Comparison of ENCODE assay signal across 22 cellular contexts in genomic region chr5:132339502-132339901, GRCh38. TPM values are rescaled to one million over a fixed set of nuclear protein-coding genes. Genes with fewer than 3 reads are reported as not detected.
DNase-seq lines count a peak whose midpoint lies in the region; ATAC-seq, FAIRE-seq and TF ChIP-seq lines count a peak whose summit lies in the region.
"Had no signal": no experiment of that assay in that cellular context is flagged by ENCODE, and none has a peak within 500 bp of the region (broad histone marks: within the 10 kb centered on the region; RNA-seq: fewer than 3 reads in every experiment).

No MANE protein-coding gene starts in this region.

- H3K4me2 ChIP-seq in A549 (peak overlapping the region; percentile 38), hepatocyte (no peak overlapping the region), mesenchymal stem cell (ENCODE audit: low read length, poor library complexity, severe bottlenecking) (no peak overlapping the region)
- H3K4me2 ChIP-seq: GM23338 had no signal

- peaks cover 0 to 2% (median 0%) of the 10 kb centered on the region in 7 donors for H3K9me3 Mint-ChIP-seq in CD14-positive monocyte
- H3K9me3 Mint-ChIP-seq: CD4-positive, alpha-beta memory T cell had no signal

- no peaks in the 10 kb centered on the region for H4K20me1 ChIP-seq in hepatocyte (ENCODE audit: insufficient read depth, poor library complexity, severe bottlenecking)
- H4K20me1 ChIP-seq: BLaER1 treated with 17β-estradiol and CSF1 and Interleukin-3, amounts not matched to agents 10 nM and 100 nM had no signal

- H4K91ac ChIP-seq in mesenchymal stem cell (ENCODE audit: low read length) = no peak overlapping the region

- no peak overlapping the region for H2AFZ ChIP-seq in hepatocyte
- H2AFZ ChIP-seq in mesenchymal stem cell (ENCODE audit: low read depth, low read length) = no peak overlapping the region
- H2AFZ ChIP-seq: GM23338 had no signal

- intact Hi-C loops in CD14-positive monocyte (cut with micrococcal nuclease) = no loop called here

- peak overlapping the region; percentile 94 for H2AK5ac ChIP-seq in mesenchymal stem cell (ENCODE audit: low read length, severe bottlenecking)

- CTCF ChIA-PET in A549 (lab: Yijun Ruan, JAX) = interaction anchor here (0.7 to 2.6 kb wide), 3 partner anchors 12 to 556 kb away, joined by 3 to 9 read pairs (median 3); no protein-coding TSS in a partner anchor

- H3K79me2 ChIP-seq in hepatocyte = no peaks in the 10 kb centered on the region

- no peaks in the 10 kb centered on the region for H3K27me3 ChIP-seq in hepatocyte
- H3K27me3 ChIP-seq in mesenchymal stem cell (ENCODE audit: control insufficient read depth in 1 of 2, insufficient read depth in 1 of 2, low read length in 2 of 2) = no peaks in the 10 kb centered on the region
- H3K27me3 ChIP-seq in small intestine (ENCODE audit: control insufficient read depth in 2 of 2, insufficient read depth in 2 of 2, low read length in 2 of 2) = no peaks in the 10 kb centered on the region
- H3K27me3 ChIP-seq: BE2C; BLaER1 treated with 17β-estradiol and CSF1 and Interleukin-3, amounts not matched to agents 10 nM and 100 nM had no signal

- no peaks in the 10 kb centered on the region for H3K9me3 ChIP-seq in A549
- no peaks in the 10 kb centered on the region for H3K9me3 ChIP-seq in hepatocyte (ENCODE audit: low read depth)
- H3K9me3 ChIP-seq in mesenchymal stem cell (ENCODE audit: control insufficient read depth, low read length) = no peaks in the 10 kb centered on the region
- no peaks in the 10 kb centered on the region for H3K9me3 ChIP-seq in small intestine (ENCODE audit: control insufficient read depth, low read depth)
- H3K9me3 ChIP-seq: BE2C had no signal

- H3K27ac ChIP-seq in A549 = peak overlapping the region; percentile 4 to 10; a peak in 2 of 6 replicates
- H3K27ac ChIP-seq in hepatocyte = peak overlapping the region; percentile 42
- H3K27ac ChIP-seq in mesenchymal stem cell (ENCODE audit: low read length, poor library complexity, severe bottlenecking) = peak overlapping the region; percentile 29
- H3K27ac ChIP-seq in small intestine (ENCODE audit: low read depth in 1 of 2, low read length in 1 of 2) = no peak overlapping the region
- H3K27ac ChIP-seq: BLaER1 treated with 17β-estradiol and CSF1 and Interleukin-3, amounts not matched to agents 10 nM and 100 nM had no signal

- no peak overlapping the region for H4K8ac ChIP-seq in mesenchymal stem cell (ENCODE audit: low read length)

- TF ChIP-seq EP300 in A549 (IDR thresholded peaks at IDR 0.05) = no peak

- ATAC-seq in A549 = peak; percentile 30 to 54; a peak in 3 of 6 replicates
- ATAC-seq: GM23338, HCT116 had no signal

- no peak overlapping the region for H2BK12ac ChIP-seq in mesenchymal stem cell (ENCODE audit: low read length in 2 of 2)

- no peak overlapping the region for H2BK15ac ChIP-seq in mesenchymal stem cell (ENCODE audit: low read depth, poor library complexity, severe bottlenecking)

- peaks cover 71 to 84% of the 10 kb centered on the region in 2 donors for H3K36me3 Mint-ChIP-seq in CD14-positive monocyte
- H3K36me3 Mint-ChIP-seq: CD4-positive, alpha-beta memory T cell had no signal

- TF ChIP-seq CTCF in A549 (IDR thresholded peaks at IDR 0.05) (no peak), hepatocyte (IDR thresholded peaks at IDR 0.05; ENCODE audit: poor library complexity) (no peak), CD14-positive monocyte (IDR thresholded peaks at IDR 0.05) (no peak)

- H3K4me1 Mint-ChIP-seq in CD14-positive monocyte = no peaks in the 10 kb centered on the region

- no peak overlapping the region for H3K4me3 Mint-ChIP-seq in CD14-positive monocyte
- H3K4me3 Mint-ChIP-seq: CD4-positive, alpha-beta memory T cell; GM23338; H9 had no signal

- H2BK5ac ChIP-seq in mesenchymal stem cell (ENCODE audit: low read depth, low read length, poor library complexity, severe bottlenecking) = no peak overlapping the region

- DNase-seq in A549 (ENCODE audit: low read depth in 1 of 2, low spot score in 1 of 2) (no peak), hepatocyte (ENCODE audit: low spot score) (no peak), mesenchymal stem cell (no peak), small intestine (peak; percentile 58), CD14-positive monocyte (ENCODE audit: low spot score) (no peak), amniotic stem cell (lab: John Stamatoyannopoulos, UW) (no peak)
- DNase-seq in activated CD8-positive, alpha-beta memory T cell treated with anti-CD3 and anti-CD28 coated beads, Interleukin-2, amount 50 U/mL, for 48 hours = no peak
- DNase-seq: AML-193; BE2C; Calu3; CD4-positive, alpha-beta memory T cell; COR-L47; DMS79 treated with DMSO at 0.1 percent for 48 hours; GF-D8; H9 had no signal

- H3K27me3 Mint-ChIP-seq in CD14-positive monocyte (ENCODE audit: low read depth in 3 of 3) = peaks cover 0 to 2% (median 0%) of the 10 kb centered on the region in 3 donors
- H3K27me3 Mint-ChIP-seq: CD4-positive, alpha-beta memory T cell had no signal

- no peak overlapping the region for H3K23ac ChIP-seq in mesenchymal stem cell (ENCODE audit: low read length in 2 of 2)

- H3K36me3 ChIP-seq in hepatocyte (replicated peaks; ENCODE audit: insufficient read depth, low read depth) (no peaks in the 10 kb centered on the region), mesenchymal stem cell (ENCODE audit: control insufficient read depth in 1 of 2, insufficient read depth in 2 of 2, low read depth in 1 of 2, low read length in 2 of 2) (peaks cover 2 to 51% of the 10 kb centered on the region in 2 experiments), small intestine (ENCODE audit: control insufficient read depth in 2 of 2, insufficient read depth in 2 of 2, low read length in 2 of 2) (peaks cover 0 to 7% of the 10 kb centered on the region in 2 donors)
- H3K36me3 ChIP-seq: BE2C had no signal

- H3K4ac ChIP-seq in mesenchymal stem cell (ENCODE audit: low read depth in 1 of 2, low read length in 2 of 2) = no peak overlapping the region

- H3K79me1 ChIP-seq in mesenchymal stem cell (replicated peaks; ENCODE audit: low read length, poor library complexity, severe bottlenecking) = peaks cover 2% of the 10 kb centered on the region

- no peak overlapping the region for H3K18ac ChIP-seq in mesenchymal stem cell (ENCODE audit: low read depth in 1 of 2, low read length in 2 of 2)

- no peak overlapping the region for H2BK120ac ChIP-seq in mesenchymal stem cell (ENCODE audit: low read depth, low read length)

- TF ChIP-seq POLR2A in A549 (IDR thresholded peaks at IDR 0.05; ENCODE audit: low read length) = no peak

- no peak for FAIRE-seq in A549 (lab: Jason Lieb, UNC)
- no peak for FAIRE-seq in small intestine (lab: Jason Lieb, UNC)
- FAIRE-seq: A204.1, GM12891, GM18507 had no signal

- peaks cover 40% of the 10 kb centered on the region for H3K4me1 ChIP-seq in A549
- H3K4me1 ChIP-seq in hepatocyte (ENCODE audit: insufficient read depth) = peaks cover 13% of the 10 kb centered on the region
- peaks cover 2% of the 10 kb centered on the region for H3K4me1 ChIP-seq in mesenchymal stem cell (ENCODE audit: control insufficient read depth, insufficient read depth, low read depth, low read length)
- H3K4me1 ChIP-seq in small intestine (ENCODE audit: control insufficient read depth in 2 of 2, insufficient read depth in 1 of 2, low read depth in 1 of 2, low read length in 1 of 2) = peaks cover 0 to 6% of the 10 kb centered on the region in 2 donors
- H3K4me1 ChIP-seq: BE2C had no signal

- H3K9me2 ChIP-seq in hepatocyte (replicated peaks; ENCODE audit: insufficient read depth) = no peaks in the 10 kb centered on the region

- H3K4me3 ChIP-seq in A549 (no peak overlapping the region), hepatocyte (no peak overlapping the region), mesenchymal stem cell (ENCODE audit: insufficient read depth in 1 of 2, low read depth in 1 of 2, low read length in 2 of 2) (no peak overlapping the region), small intestine (ENCODE audit: low read depth in 1 of 2, low read length in 2 of 2) (no peak overlapping the region)
- H3K4me3 ChIP-seq: BLaER1 treated with 17β-estradiol and CSF1 and Interleukin-3, amounts not matched to agents 10 nM and 100 nM; GM23338 had no signal

- H3K14ac ChIP-seq in mesenchymal stem cell (ENCODE audit: low read length in 2 of 2) = no peak overlapping the region

- no peak overlapping the region for H3K9ac ChIP-seq in mesenchymal stem cell (ENCODE audit: low read length)
- H3K9ac ChIP-seq: BLaER1 treated with 17β-estradiol and CSF1 and Interleukin-3, amounts not matched to agents 10 nM and 100 nM had no signal

- no peak for TF ChIP-seq RAD21 in A549 (conservative IDR thresholded peaks at IDR 0.05 in 1 of 2, IDR thresholded peaks at IDR 0.05 in 1 of 2)

- POLR2A ChIA-PET in A549 (lab: Yijun Ruan, JAX) = no interaction called here

- no peak overlapping the region for H3K27ac Mint-ChIP-seq in CD14-positive monocyte
- H3K27ac Mint-ChIP-seq: GM23338, H9 had no signal

TF ChIP-seq in A549, 52 proteins besides CTCF, POLR2A, EP300 and RAD21 (continues in another document):
- TF ChIP-seq RCOR1 (IDR thresholded peaks at IDR 0.05; ENCODE audit: low read depth, low read length) (no peak), FOXS1 (CRISPR knock-in tag; IDR thresholded peaks at IDR 0.05) (no peak), CBX2 (IDR thresholded peaks at IDR 0.05; ENCODE audit: borderline replicate concordance, low read depth) (no peak)

RNA-seq across cellular contexts. Expression of gene SLC22A5, which starts 30.0 kb away (rescaled TPM):
- polyA plus RNA-seq in A549 (2011; rRNA removed) (35.3 and 44.8 TPM in 2 replicates), A549 (2017; fragmentation: RNase III; extraction: RNeasy Plus Mini Kit Qiagen cat#74134 plus additional on column Dnase treatment) (27.4 to 33.2 TPM (median 28.4 TPM) in 3 replicates), hepatocyte (14.7 and 18.6 TPM in 2 replicates), small intestine (10 to 100 TPM in 2 of 3 donors, 1 to 10 TPM in 1; 9.4 to 22.1 (median 21.6) TPM), CD14-positive monocyte (1 to 10 TPM; 2.4 to 3.5 TPM)
- 28.3 and 41.2 TPM in 2 replicates for polyA plus RNA-seq in A549 (2012; cell fraction: cytosol; rRNA removed)
- 102 and 117 TPM in 2 replicates for polyA plus RNA-seq in A549 (2012; cell fraction: nucleus; rRNA removed)
- polyA minus RNA-seq in A549 (2011; rRNA and poly(A)+ RNA removed) = 69.1 and 93.8 TPM in 2 replicates
- total RNA-seq in hepatocyte = 16.3 and 20.8 TPM in 2 replicates
- polyA plus RNA-seq in mesenchymal stem cell (2013, experiment 1 of 2) = 1.7 TPM
- polyA plus RNA-seq in mesenchymal stem cell (2013, experiment 2 of 2) = 1.7 TPM

RNA-seq across cellular contexts. Expression of gene SLC22A4, which starts 45.3 kb away (rescaled TPM):
- polyA plus RNA-seq in A549 (2011; rRNA removed) (4.1 and 4.6 TPM in 2 replicates), A549 (2017; fragmentation: RNase III; extraction: RNeasy Plus Mini Kit Qiagen cat#74134 plus additional on column Dnase treatment) (3.2 to 4.2 TPM (median 3.6 TPM) in 3 replicates), hepatocyte (3.3 and 4.9 TPM in 2 replicates), small intestine (1 to 10 TPM; 1.5 to 5.7 (median 4.2) TPM), CD14-positive monocyte (10 to 100 TPM; 12.2 to 13.0 TPM)
- 2.1 and 3.2 TPM in 2 replicates for polyA plus RNA-seq in A549 (2012; cell fraction: cytosol; rRNA removed)
- 8.2 and 10.1 TPM in 2 replicates for polyA plus RNA-seq in A549 (2012; cell fraction: nucleus; rRNA removed)
- polyA minus RNA-seq in A549 (2011; rRNA and poly(A)+ RNA removed) = 5.6 and 6.8 TPM in 2 replicates
- total RNA-seq in hepatocyte = 1.4 and 2.5 TPM in 2 replicates
- 1.8 TPM for polyA plus RNA-seq in mesenchymal stem cell (2013, experiment 1 of 2)
- polyA plus RNA-seq in mesenchymal stem cell (2013, experiment 2 of 2) = 1.9 TPM
- total RNA-seq: G401 had no signal
- polyA plus RNA-seq: CD4-positive, alpha-beta memory T cell had no signal

Comparison
In these comparisons a context has a peak if more than half of its experiments do, and no peak if none do; other contexts are left out.
1. H3K27ac ChIP-seq: peak in A549 (2 of 2), hepatocyte (single experiment) and mesenchymal stem cell (single experiment); none in small intestine (0 of 2).